In the genomic region with DNA sequence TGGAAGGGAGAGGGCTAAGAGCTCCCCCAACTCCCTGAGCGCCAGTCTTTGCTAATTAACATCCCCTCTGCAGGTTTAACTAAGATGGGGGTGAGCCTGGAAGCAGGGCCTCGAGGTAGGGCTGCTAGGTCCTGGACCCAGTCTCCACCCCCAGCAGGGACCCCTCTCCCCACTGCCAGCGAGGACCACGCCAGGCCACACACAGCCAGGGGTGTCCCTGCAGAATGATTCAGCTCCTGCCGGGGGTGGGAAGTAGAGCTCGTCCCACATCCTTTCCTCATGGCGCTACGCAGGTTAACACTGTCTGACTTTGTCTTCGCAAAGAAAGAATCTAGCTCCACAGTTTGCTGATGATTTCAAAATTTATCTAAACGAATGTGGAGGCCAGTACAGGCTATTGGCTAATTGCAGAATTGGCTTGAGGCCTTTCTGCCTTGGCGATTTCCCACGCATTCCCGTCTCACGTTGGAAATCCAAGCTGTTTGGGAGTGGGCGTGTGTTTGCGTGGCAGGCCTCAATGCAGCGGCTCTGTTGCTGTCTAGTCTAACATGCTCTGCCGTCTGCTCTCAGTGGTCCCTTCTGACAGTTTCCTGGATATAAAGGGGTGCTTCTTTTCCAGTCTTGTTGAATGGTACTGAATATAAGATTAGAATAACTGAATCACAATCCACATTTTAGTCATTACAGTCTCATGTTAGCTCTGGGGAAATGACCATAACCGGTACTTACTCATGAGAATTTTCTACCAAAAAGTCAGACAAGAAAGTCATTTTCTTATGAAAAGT, we compare ENCODE assay signal across 11 cellular contexts.
A peak's percentile ranks its signal among the peaks of the same experiment; 100 is the strongest.
DNase-seq lines count a peak whose midpoint lies in the region; ATAC-seq and TF ChIP-seq lines count a peak whose summit lies in the region.
"Had no signal": no experiment of that assay in that cellular context is flagged by ENCODE, and none has a peak within 500 bp of the region (broad histone marks: within the 10 kb centered on the region; RNA-seq: fewer than 3 reads in every experiment).

No MANE protein-coding gene starts in this region.

- DNase-seq in stimulated activated naive CD4-positive, alpha-beta T cell treated with Interleukin-2 at 50 U/mL for 16 hours (lab: John Stamatoyannopoulos, UW): peak; percentile 15
- no peak for DNase-seq in stimulated activated naive CD4-positive, alpha-beta T cell (lab: John Stamatoyannopoulos, UW)
- DNase-seq in fibroblast of lung (ENCODE audit: low read depth in 2 of 2): peak; percentile 51 to 59
- peak; percentile 65 for DNase-seq in sciatic nerve (ENCODE audit: low spot score)
- no peak for DNase-seq in NCI-H345 treated with DMSO at 0.1 percent for 48 hours (lab: John Stamatoyannopoulos, UW; ENCODE audit: unreplicated experiment)
- DNase-seq in NCI-H2227 (lab: John Stamatoyannopoulos, UW; ENCODE audit: unreplicated experiment): no peak
- DNase-seq: kidney glomerular epithelial cell, OCI-M1 had no signal

- H3K4me1 ChIP-seq in fibroblast of lung (ENCODE audit: control insufficient read depth, extremely low read depth, insufficient read depth, low read length): no peaks in the 10 kb centered on the region

- H3K27me3 ChIP-seq in fibroblast of lung (ENCODE audit: control insufficient read depth, insufficient read depth, low read length): no peaks in the 10 kb centered on the region
- H3K27me3 ChIP-seq: BLaER1 treated with 17β-estradiol and CSF1 and Interleukin-3, amounts not matched to agents 10 nM and 100 nM had no signal

- H3K9ac ChIP-seq in fibroblast of lung (ENCODE audit: insufficient read depth, low read length): no peak overlapping the region
- H3K9ac ChIP-seq: BLaER1 treated with 17β-estradiol and CSF1 and Interleukin-3, amounts not matched to agents 10 nM and 100 nM had no signal

- intact Hi-C loops in sciatic nerve (cut with DNase I): no loop called here

- no peaks in the 10 kb centered on the region for H3K9me3 ChIP-seq in fibroblast of lung (ENCODE audit: control insufficient read depth, insufficient read depth, low read depth, low read length)
- H3K9me3 ChIP-seq: BLaER1 treated with 17β-estradiol and CSF1 and Interleukin-3, amounts not matched to agents 10 nM and 100 nM had no signal

- H4K20me1 ChIP-seq in fibroblast of lung (ENCODE audit: control insufficient read depth, extremely low read depth, insufficient read depth, low read length): no peaks in the 10 kb centered on the region
- H4K20me1 ChIP-seq: BLaER1 treated with 17β-estradiol and CSF1 and Interleukin-3, amounts not matched to agents 10 nM and 100 nM had no signal

- H2AFZ ChIP-seq in fibroblast of lung (ENCODE audit: low read length): no peak overlapping the region

- no peak overlapping the region for H3K27ac ChIP-seq in fibroblast of lung (ENCODE audit: insufficient read depth, low read length)
- H3K27ac ChIP-seq: BLaER1 treated with 17β-estradiol and CSF1 and Interleukin-3, amounts not matched to agents 10 nM and 100 nM had no signal

- H3K4me3 ChIP-seq in fibroblast of lung (replicated peaks in 1 of 4; ENCODE audit: control extremely low read depth in 1 of 4, insufficient read depth in 1 of 4, low read depth in 3 of 4, low read length in 4 of 4): no peak overlapping the region
- H3K4me3 ChIP-seq: BLaER1 treated with 17β-estradiol and CSF1 and Interleukin-3, amounts not matched to agents 10 nM and 100 nM had no signal

- H3K79me2 ChIP-seq in fibroblast of lung (ENCODE audit: control insufficient read depth, insufficient read depth, low read length): no peaks in the 10 kb centered on the region

- no peak for TF ChIP-seq CTCF in fibroblast of lung (conservative IDR thresholded peaks at IDR 0.05 in 1 of 2, IDR thresholded peaks at IDR 0.05 in 1 of 2; ENCODE audit: low read depth in 1 of 2, low read length in 2 of 2)

- peak overlapping the region; percentile 4 for H3K4me2 ChIP-seq in fibroblast of lung (ENCODE audit: extremely low read depth, insufficient read depth, low read length)
- H3K4me2 ChIP-seq: BLaER1 treated with 17β-estradiol and CSF1 and Interleukin-3, amounts not matched to agents 10 nM and 100 nM had no signal

- ATAC-seq in sciatic nerve: peak; percentile 65
- no peak for ATAC-seq in HG03175 (IDR thresholded peaks at IDR 0.05; ENCODE audit: unreplicated experiment)
- ATAC-seq in GM21529 (IDR thresholded peaks at IDR 0.05; ENCODE audit: unreplicated experiment): no peak

- no peaks in the 10 kb centered on the region for H3K36me3 ChIP-seq in fibroblast of lung (ENCODE audit: control insufficient read depth, insufficient read depth, low read length)

Comparison
In these comparisons a context has a peak if more than half of its experiments do, and no peak if none do; other contexts are left out.
1. DNase-seq: peak in stimulated activated naive CD4-positive, alpha-beta T cell treated with Interleukin-2 at 50 U/mL for 16 hours (single experiment), fibroblast of lung (2 of 2) and sciatic nerve (single experiment); none in stimulated activated naive CD4-positive, alpha-beta T cell (0 of 6), NCI-H345 treated with DMSO at 0.1 percent for 48 hours (single experiment) and NCI-H2227 (single experiment).